8 cellular contexts compared by ENCODE assay signal in the genomic region with DNA sequence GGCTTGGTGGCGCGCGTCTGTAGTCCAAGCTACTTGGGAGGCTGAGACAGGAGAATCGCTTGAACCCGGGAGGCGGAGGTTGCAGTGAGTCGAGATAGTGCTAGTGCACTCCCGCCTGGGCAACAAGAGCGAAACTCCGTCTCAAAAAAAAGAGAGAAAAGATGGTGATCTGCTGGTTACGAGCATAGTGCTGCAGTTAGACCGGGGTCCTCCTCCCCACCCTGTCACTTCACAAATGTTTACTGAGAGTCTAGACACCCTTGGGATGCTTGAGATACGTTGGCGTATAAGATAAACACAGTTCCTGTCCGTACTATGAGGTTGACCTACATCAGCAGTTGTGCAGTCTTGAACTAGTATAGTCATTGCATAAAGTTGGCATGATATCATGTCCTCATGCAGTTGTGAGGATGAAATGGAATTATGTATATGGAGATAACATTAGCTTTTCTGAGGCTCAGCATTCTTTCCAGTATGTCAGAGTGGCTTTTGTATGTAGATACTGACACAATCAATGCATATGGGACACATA. TPM values are rescaled to one million over a fixed set of nuclear protein-coding genes. Genes with fewer than 3 reads are reported as not detected.
DNase-seq lines count a peak whose midpoint lies in the region; ATAC-seq and TF ChIP-seq lines count a peak whose summit lies in the region.

No MANE protein-coding gene starts in this region.

- no peak for TF ChIP-seq CTCF in RWPE2 (IDR thresholded peaks at IDR 0.05; ENCODE audit: poor library complexity, severe bottlenecking)
- TF ChIP-seq CTCF in esophagus muscularis mucosa (IDR thresholded peaks at IDR 0.05) = no peak
- TF ChIP-seq CTCF in parathyroid adenoma (IDR thresholded peaks at IDR 0.05) = no peak
- no peak for TF ChIP-seq CTCF in omental fat pad (IDR thresholded peaks at IDR 0.05)

- no peak for ATAC-seq in RWPE2 (ENCODE audit: low read depth)
- no peak for ATAC-seq in HG03095 (IDR thresholded peaks at IDR 0.05; ENCODE audit: unreplicated experiment)
- no peak for ATAC-seq in omental fat pad (ENCODE audit: low FRiP score)

- H3K79me2 ChIP-seq in parathyroid adenoma = peaks cover 17% of the 10 kb centered on the region

- DNase-seq in RWPE2 (ENCODE audit: low spot score) (no peak), esophagus muscularis mucosa (ENCODE audit: extremely low spot score) (no peak), NCI-H2171 treated with DMSO at 0.1 percent for 48 hours (lab: John Stamatoyannopoulos, UW) (no peak), iPS-NIHi11 (ENCODE audit: low spot score) (no peak), omental fat pad (ENCODE audit: low spot score) (no peak)

- H3K9ac ChIP-seq in ES-I3 (ENCODE audit: low read depth, low read length) (peak overlapping the region; percentile 100; the same call in 1 of the 2 replicates), parathyroid adenoma (no peak overlapping the region)

- no peak for TF ChIP-seq POLR2A in esophagus muscularis mucosa (IDR thresholded peaks at IDR 0.05; ENCODE audit: low read depth)

- H3K4me3 ChIP-seq in RWPE2 (ENCODE audit: severe bottlenecking) (peak overlapping the region; percentile 83), esophagus muscularis mucosa (peak overlapping the region; percentile 73 to 98 (median 91)), parathyroid adenoma (ENCODE audit: low read depth, low read length) (peak overlapping the region; percentile 93)

- no peaks in the 10 kb centered on the region for H3K27me3 ChIP-seq in RWPE2 (ENCODE audit: insufficient read depth, poor library complexity, severe bottlenecking)
- no peaks in the 10 kb centered on the region for H3K27me3 ChIP-seq in esophagus muscularis mucosa
- no peaks in the 10 kb centered on the region for H3K27me3 ChIP-seq in parathyroid adenoma (ENCODE audit: control insufficient read depth, insufficient read depth, low read length)

- intact Hi-C loops in esophagus muscularis mucosa (cut with DNase I) = loop anchor here (10.0 kb wide), 1 partner anchor 162 kb away; no protein-coding TSS in a partner anchor

- no peak for TF ChIP-seq EP300 in esophagus muscularis mucosa (IDR thresholded peaks at IDR 0.05)

- H3K4me1 ChIP-seq in ES-I3 (ENCODE audit: insufficient read depth, low read length) = peaks cover 4% of the 10 kb centered on the region; the same call in 1 of the 2 replicates
- H3K4me1 ChIP-seq in RWPE2 (ENCODE audit: insufficient read depth, poor library complexity, severe bottlenecking) = no peaks in the 10 kb centered on the region
- H3K4me1 ChIP-seq in esophagus muscularis mucosa = peaks cover 25 to 38% (median 31%) of the 10 kb centered on the region in 4 donors
- peaks cover 6% of the 10 kb centered on the region for H3K4me1 ChIP-seq in parathyroid adenoma

- H3K4me2 ChIP-seq in parathyroid adenoma (ENCODE audit: low read length) = peak overlapping the region; percentile 97

- H3K27ac ChIP-seq in RWPE2 (ENCODE audit: poor library complexity, severe bottlenecking) = peak overlapping the region; percentile 28
- H3K27ac ChIP-seq in esophagus muscularis mucosa (replicated peaks in 1 of 4) = peak overlapping the region; percentile 80 to 91 (median 86)
- H3K27ac ChIP-seq in parathyroid adenoma = peak overlapping the region; percentile 79

- 16% methylated on average over 15 of the region's 15 CpGs for WGBS in esophagus muscularis mucosa

- H3K36me3 ChIP-seq in ES-I3 (ENCODE audit: insufficient read depth, low read length) (peaks cover 7% of the 10 kb centered on the region; the same call in 1 of the 2 replicates), RWPE2 (ENCODE audit: low read depth) (peaks cover 12% of the 10 kb centered on the region), esophagus muscularis mucosa (peaks cover 12 to 17% (median 16%) of the 10 kb centered on the region in 4 donors), parathyroid adenoma (ENCODE audit: control insufficient read depth, insufficient read depth, low read length) (no peaks in the 10 kb centered on the region)

- H3K9me3 ChIP-seq in ES-I3 (ENCODE audit: control insufficient read depth, insufficient read depth, low read length) (no peaks in the 10 kb centered on the region), RWPE2 (ENCODE audit: severe bottlenecking) (no peaks in the 10 kb centered on the region), esophagus muscularis mucosa (no peaks in the 10 kb centered on the region), parathyroid adenoma (ENCODE audit: control insufficient read depth, low read length) (no peaks in the 10 kb centered on the region)

- peak overlapping the region; percentile 92 for H2AFZ ChIP-seq in parathyroid adenoma

RNA-seq across cellular contexts. Expression of a gene that starts 0.8 kb away (rescaled TPM):
- total RNA-seq in esophagus muscularis mucosa (10 to 100 TPM in 3 of 4 donors, 1 to 10 TPM in 1; 8.8 to 21.6 (median 16.8) TPM), omental fat pad (10 to 100 TPM; 12.2 to 29.6 (median 15.9) TPM)

RNA-seq across cellular contexts. Expression of a gene that starts 0.9 kb away (rescaled TPM):
- 10 to 100 TPM; 17.4 to 23.8 (median 20.7) TPM for total RNA-seq in esophagus muscularis mucosa
- 10 to 100 TPM; 16.9 to 20.0 (median 17.7) TPM for total RNA-seq in omental fat pad

Comparison
In these comparisons a context has a peak if more than half of its experiments do, and no peak if none do; other contexts are left out.
1. H3K27ac ChIP-seq: peak in every context shown above with its lines; median percentile 86 in esophagus muscularis mucosa; 79 in parathyroid adenoma; 28 in RWPE2.